24 cellular contexts compared by ENCODE assay signal in the genomic region with DNA sequence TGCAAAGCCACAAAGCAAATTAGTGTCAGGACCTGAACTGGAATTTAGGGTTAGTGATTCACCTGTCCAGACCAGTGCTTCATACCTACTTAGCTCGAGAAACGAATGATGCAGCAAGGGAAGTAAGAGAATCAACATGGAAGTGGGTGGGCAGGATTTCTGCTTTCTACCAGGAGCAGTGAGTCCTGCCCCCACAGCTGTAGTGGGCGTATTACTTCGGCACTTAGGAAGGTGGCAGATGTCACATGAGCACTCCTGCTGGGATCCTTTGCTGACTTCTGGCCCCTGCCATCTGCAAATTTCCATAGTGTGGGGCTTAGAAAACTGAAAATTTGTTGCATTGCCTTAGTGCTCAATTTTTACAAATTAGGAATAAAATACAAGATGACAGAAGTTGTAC. TPM values are rescaled to one million over a fixed set of nuclear protein-coding genes. Genes with fewer than 3 reads are reported as not detected.
DNase-seq lines count a peak whose midpoint lies in the region; ATAC-seq and TF ChIP-seq lines count a peak whose summit lies in the region.
"Had no signal": no experiment of that assay in that cellular context is flagged by ENCODE, and none has a peak within 500 bp of the region (broad histone marks: within the 10 kb centered on the region; RNA-seq: fewer than 3 reads in every experiment).

No MANE protein-coding gene starts in this region.

- POLR2A ChIA-PET in CD4-positive, alpha-beta T cell (lab: Charles Lee), result no interaction called here

- H3K27me3 ChIP-seq in CD4-positive, alpha-beta T cell (ENCODE audit: control insufficient read depth, insufficient read depth, low read length), result no peaks in the 10 kb centered on the region
- H3K27me3 ChIP-seq: Peyer's patch had no signal

- H3K36me3 Mint-ChIP-seq in glutamatergic neuron (ENCODE audit: unreplicated experiment), result no peaks in the 10 kb centered on the region
- no peaks in the 10 kb centered on the region for H3K36me3 Mint-ChIP-seq in CD4-positive, alpha-beta T cell (ENCODE audit: low read depth)
- H3K36me3 Mint-ChIP-seq: CD14-positive monocyte had no signal

- CTCF ChIA-PET in CD4-positive, alpha-beta T cell (lab: Charles Lee), result no interaction called here

- no peaks in the 10 kb centered on the region for H3K9me3 Mint-ChIP-seq in glutamatergic neuron (ENCODE audit: unreplicated experiment)
- H3K9me3 Mint-ChIP-seq in CD4-positive, alpha-beta T cell, result peaks cover 4% of the 10 kb centered on the region

- ATAC-seq in CD4-positive, alpha-beta T cell (ENCODE audit: poor library complexity), result no peak
- ATAC-seq: GM12878, Right ventricle myocardium inferior had no signal

- peak in 2 of 3 experiments; percentile 2 to 20 for DNase-seq in NCI-H1417 (lab: John Stamatoyannopoulos, UW)
- no peak for DNase-seq in NCI-H1417 treated with DMSO at 0.1 percent for 48 hours (lab: John Stamatoyannopoulos, UW)
- DNase-seq in NCI-H524 (lab: John Stamatoyannopoulos, UW), result peak; percentile 83 to 94
- DNase-seq in glutamatergic neuron, result peak; percentile 19
- peak; percentile 56 for DNase-seq in putamen (ENCODE audit: low spot score)
- no peak for DNase-seq in CD4-positive, alpha-beta T cell
- no peak for DNase-seq in activated gamma-delta T cell treated with Interleukin-2 at 50 U/mL for 16 hours
- DNase-seq in GM10266 (ENCODE audit: extremely low spot score), result no peak
- DNase-seq: COR-L47; GF-D8; H9; MV-4-11; NCI-H1436; NCI-H2029; NCI-H510A treated with DMSO at 0.1 percent for 48 hours; NK-92 treated with Interleukin-12 subunit alpha and Interleukin-12 subunit beta, amount 100 ng/mL, for 24 hours; Peyer's patch; SW 1271 had no signal

- H3K27ac ChIP-seq in CD4-positive, alpha-beta T cell (ENCODE audit: low read depth, low read length), result no peak overlapping the region
- H3K27ac ChIP-seq: 22Rv1, HL-60, KMS-11, Peyer's patch had no signal

- no peak for TF ChIP-seq CTCF in glutamatergic neuron (IDR thresholded peaks at IDR 0.05; ENCODE audit: partially characterized antibody, unreplicated experiment)
- TF ChIP-seq CTCF in CD4-positive, alpha-beta T cell (IDR thresholded peaks at IDR 0.05), result no peak
- no peak for TF ChIP-seq CTCF in GM10266 (IDR thresholded peaks at IDR 0.05; ENCODE audit: control insufficient read depth, insufficient read depth, low read depth, missing control alignments)

- no peak overlapping the region for H3K4me3 Mint-ChIP-seq in glutamatergic neuron (ENCODE audit: unreplicated experiment)
- no peak overlapping the region for H3K4me3 Mint-ChIP-seq in CD4-positive, alpha-beta T cell
- H3K4me3 Mint-ChIP-seq: CD14-positive monocyte, H9 had no signal

- H3K27me3 Mint-ChIP-seq in glutamatergic neuron (ENCODE audit: unreplicated experiment), result peaks cover 1% of the 10 kb centered on the region
- peaks cover 5% of the 10 kb centered on the region for H3K27me3 Mint-ChIP-seq in CD4-positive, alpha-beta T cell

- H3K9me3 ChIP-seq in CD4-positive, alpha-beta T cell (ENCODE audit: control insufficient read depth, low read length), result no peaks in the 10 kb centered on the region
- H3K9me3 ChIP-seq: Peyer's patch had no signal

- peak overlapping the region; percentile 30 for H3K27ac Mint-ChIP-seq in glutamatergic neuron (ENCODE audit: unreplicated experiment)
- H3K27ac Mint-ChIP-seq in CD4-positive, alpha-beta T cell, result no peak overlapping the region
- H3K27ac Mint-ChIP-seq: CD14-positive monocyte, H9 had no signal

- peaks cover 15% of the 10 kb centered on the region for H3K4me1 Mint-ChIP-seq in glutamatergic neuron (ENCODE audit: low read depth, unreplicated experiment)
- no peaks in the 10 kb centered on the region for H3K4me1 Mint-ChIP-seq in CD4-positive, alpha-beta T cell (ENCODE audit: low read depth)
- H3K4me1 Mint-ChIP-seq: CD14-positive monocyte had no signal

- intact Hi-C loops in CD4-positive, alpha-beta T cell (cut with DNase I, micrococcal nuclease), result no loop called here

RNA-seq across cellular contexts. Expression of a gene that starts 31.2 kb away (rescaled TPM):
- 7.4 TPM for total RNA-seq in glutamatergic neuron (ENCODE audit: unreplicated experiment)
- total RNA-seq in CD4-positive, alpha-beta T cell, result not detected
- total RNA-seq: Right ventricle myocardium inferior had no signal

Comparison
In these comparisons a context has a peak if more than half of its experiments do, and no peak if none do; other contexts are left out.
1. DNase-seq: peak in NCI-H1417 (2 of 3), NCI-H524 (2 of 2), glutamatergic neuron (single experiment) and putamen (single experiment); none in NCI-H1417 treated with DMSO at 0.1 percent for 48 hours (single experiment), CD4-positive, alpha-beta T cell (0 of 10), activated gamma-delta T cell treated with Interleukin-2 at 50 U/mL for 16 hours (single experiment) and GM10266 (single experiment).